13 cellular contexts compared by ENCODE assay signal in genomic region chr9:110189001-110189400, GRCh38. TPM values are rescaled to one million over a fixed set of nuclear protein-coding genes. Genes with fewer than 3 reads are reported as not detected.
A peak's percentile ranks its signal among the peaks of the same experiment; 100 is the strongest.
DNase-seq lines count a peak whose midpoint lies in the region; ATAC-seq and TF ChIP-seq lines count a peak whose summit lies in the region.
"Had no signal": no experiment of that assay in that cellular context is flagged by ENCODE, and none has a peak within 500 bp of the region (broad histone marks: within the 10 kb centered on the region; RNA-seq: fewer than 3 reads in every experiment).

No MANE protein-coding gene starts in this region.

- TF ChIP-seq CTCF in coronary artery (IDR thresholded peaks at IDR 0.05) (no peak), mucosa of descending colon (IDR thresholded peaks at IDR 0.05) (no peak), upper lobe of right lung (IDR thresholded peaks at IDR 0.05) (no peak), endodermal cell (conservative IDR thresholded peaks at IDR 0.05) (no peak)

- intact Hi-C loops in mucosa of descending colon (cut with DNase I, micrococcal nuclease) = loop anchor here in 1 of 2 donors (10.0 kb wide), 1 partner anchor 436 kb away; no protein-coding TSS in a partner anchor
- intact Hi-C loops in upper lobe of right lung (cut with DNase I) = no loop called here

- no peaks in the 10 kb centered on the region for H3K4me1 Mint-ChIP-seq in activated naive CD8-positive, alpha-beta T cell treated with anti-CD3 and anti-CD28 coated beads, Interleukin-2, amount 50 U/mL, for 24 hours
- H3K4me1 Mint-ChIP-seq in endodermal cell = peaks cover 6% of the 10 kb centered on the region

- peaks cover 20% of the 10 kb centered on the region for H3K4me1 ChIP-seq in mucosa of descending colon (ENCODE audit: low read depth)
- peaks cover 38% of the 10 kb centered on the region for H3K4me1 ChIP-seq in upper lobe of right lung
- peaks cover 3% of the 10 kb centered on the region for H3K4me1 ChIP-seq in endodermal cell (ENCODE audit: control insufficient read depth, insufficient read depth, low read length)

- no peaks in the 10 kb centered on the region for H3K27me3 ChIP-seq in upper lobe of right lung
- peaks cover 97% of the 10 kb centered on the region for H3K27me3 ChIP-seq in endodermal cell (ENCODE audit: control insufficient read depth, insufficient read depth, low read length, poor library complexity, severe bottlenecking)

- H3K4me3 ChIP-seq in coronary artery = no peak overlapping the region
- H3K4me3 ChIP-seq in mucosa of descending colon = no peak overlapping the region
- H3K4me3 ChIP-seq in upper lobe of right lung = no peak overlapping the region
- H3K4me3 ChIP-seq in endodermal cell (ENCODE audit: low read length) = no peak overlapping the region
- H3K4me3 ChIP-seq: SK-N-MC had no signal

- H3K27me3 Mint-ChIP-seq in activated naive CD8-positive, alpha-beta T cell treated with anti-CD3 and anti-CD28 coated beads, Interleukin-2, amount 50 U/mL, for 24 hours = peaks cover 2% of the 10 kb centered on the region
- peaks cover 46% of the 10 kb centered on the region for H3K27me3 Mint-ChIP-seq in endodermal cell (ENCODE audit: insufficient read depth)

- no peak overlapping the region for H3K9ac ChIP-seq in endodermal cell (ENCODE audit: extremely low read depth, low read length, poor library complexity, severe bottlenecking)
- H3K9ac ChIP-seq: KMS-11 had no signal

- 93 to 95% methylated on average over 2 to 3 of the region's 4 CpGs for WGBS in endodermal cell (ENCODE audit: insufficient coverage in 1 of 2, insufficient read length in 1 of 2), 2 experiments

- H3K27ac ChIP-seq in coronary artery = peak overlapping the region; percentile 20 to 59
- H3K27ac ChIP-seq in upper lobe of right lung = peak overlapping the region; percentile 82
- no peak overlapping the region for H3K27ac ChIP-seq in endodermal cell (ENCODE audit: low read depth, low read length)
- H3K27ac ChIP-seq: KMS-11, SK-N-MC had no signal

- DNase-seq in SIG-M5 treated with dmso at 0.1 percent for 504 hours (lab: John Stamatoyannopoulos, UW; ENCODE audit: unreplicated experiment) (peak; percentile 31), SIG-M5 (lab: John Stamatoyannopoulos, UW) (no peak), coronary artery (ENCODE audit: low spot score) (no peak), mucosa of descending colon (peak; percentile 75 to 81 (median 78)), upper lobe of right lung (peak; percentile 85), NCI-H2081 (lab: John Stamatoyannopoulos, UW) (no peak), endodermal cell (no peak)
- no peak for DNase-seq in activated naive CD8-positive, alpha-beta T cell treated with anti-CD3 and anti-CD28 coated beads, Interleukin-2, amount 50 U/mL, for 24 hours
- DNase-seq: activated T-cell treated with anti-CD3 and anti-CD28 coated beads, Interleukin-2, amount 50 U/mL, for 48 hours; cortex of kidney had no signal

- ATAC-seq in mucosa of descending colon = peak; percentile 95
- peak; percentile 96 for ATAC-seq in upper lobe of right lung
- ATAC-seq in activated naive CD8-positive, alpha-beta T cell treated with anti-CD3 and anti-CD28 coated beads, Interleukin-2, amount 50 U/mL, for 24 hours = no peak

- H3K27ac Mint-ChIP-seq in activated naive CD8-positive, alpha-beta T cell treated with anti-CD3 and anti-CD28 coated beads, Interleukin-2, amount 50 U/mL, for 24 hours = no peak overlapping the region
- no peak overlapping the region for H3K27ac Mint-ChIP-seq in endodermal cell

- H3K36me3 Mint-ChIP-seq in activated naive CD8-positive, alpha-beta T cell treated with anti-CD3 and anti-CD28 coated beads, Interleukin-2, amount 50 U/mL, for 24 hours (ENCODE audit: low read depth) = no peaks in the 10 kb centered on the region
- H3K36me3 Mint-ChIP-seq in endodermal cell (ENCODE audit: low read depth) = no peaks in the 10 kb centered on the region

- no peaks in the 10 kb centered on the region for H3K9me3 Mint-ChIP-seq in activated naive CD8-positive, alpha-beta T cell treated with anti-CD3 and anti-CD28 coated beads, Interleukin-2, amount 50 U/mL, for 24 hours
- H3K9me3 Mint-ChIP-seq in endodermal cell = no peaks in the 10 kb centered on the region

- H3K36me3 ChIP-seq in mucosa of descending colon (ENCODE audit: low read depth) (no peaks in the 10 kb centered on the region), upper lobe of right lung (no peaks in the 10 kb centered on the region), endodermal cell (ENCODE audit: control insufficient read depth, insufficient read depth, low read length) (no peaks in the 10 kb centered on the region)

- H3K9me3 ChIP-seq in mucosa of descending colon (no peaks in the 10 kb centered on the region), upper lobe of right lung (no peaks in the 10 kb centered on the region), endodermal cell (ENCODE audit: control insufficient read depth, low read length) (no peaks in the 10 kb centered on the region)

- no peak overlapping the region for H3K4me3 Mint-ChIP-seq in activated naive CD8-positive, alpha-beta T cell treated with anti-CD3 and anti-CD28 coated beads, Interleukin-2, amount 50 U/mL, for 24 hours
- no peak overlapping the region for H3K4me3 Mint-ChIP-seq in endodermal cell

RNA-seq across cellular contexts. Expression of gene C9orf152, which starts 19.0 kb away (rescaled TPM):
- total RNA-seq in mucosa of descending colon = 10 to 100 TPM; 20.4 to 69.4 (median 42.9) TPM
- 27.6 TPM for total RNA-seq in upper lobe of right lung
- total RNA-seq in endodermal cell = not detected
- not detected for polyA plus RNA-seq in endodermal cell (2013, experiment 1 of 2)
- polyA plus RNA-seq in endodermal cell (2013, experiment 2 of 2) = not detected
- total RNA-seq: kidney epithelial cell had no signal

Comparison
In these comparisons a context has a peak if more than half of its experiments do, and no peak if none do; other contexts are left out.
1. DNase-seq: peak in SIG-M5 treated with dmso at 0.1 percent for 504 hours (single experiment), mucosa of descending colon (3 of 3) and upper lobe of right lung (single experiment); none in SIG-M5 (single experiment), coronary artery (single experiment), NCI-H2081 (0 of 2), activated naive CD8-positive, alpha-beta T cell treated with anti-CD3 and anti-CD28 coated beads, Interleukin-2, amount 50 U/mL, for 24 hours (single experiment) and endodermal cell (single experiment).
2. RNA of gene C9orf152, which starts 19.0 kb away (total RNA-seq): 20.4 to 69.4 TPM in mucosa of descending colon and 27.6 TPM in upper lobe of right lung (single experiment); not detected in endodermal cell; every median in the first group is over 10 times any median in the second.